Comparison of ENCODE assay signal across 27 cellular contexts in genomic region chr6:119186490-119186889, GRCh38.
"Had no signal": no experiment of that assay in that cellular context is flagged by ENCODE, and none has a peak within 500 bp of the region (broad histone marks: within the 10 kb centered on the region; RNA-seq: fewer than 3 reads in every experiment).

No MANE protein-coding gene starts in this region.

- H3K9ac ChIP-seq: parathyroid adenoma had no signal

- H3K4me1 ChIP-seq: gastrocnemius medialis, parathyroid adenoma, stomach had no signal

- H2AFZ ChIP-seq: parathyroid adenoma had no signal

- H3K27me3 ChIP-seq: gastrocnemius medialis, neutrophil, stomach, thyroid gland had no signal

- DNase-seq: cortex of kidney; effector memory CD8-positive, alpha-beta T cell; foreskin fibroblast; gastrocnemius medialis; head of caudate nucleus; immature natural killer cell; mucosa of descending colon; naive B cell; stimulated activated CD4-positive, alpha-beta T cell treated with anti-CD3 and anti-CD28 coated beads, Interleukin-2, amount 100 ng/mL, for 24 hours; stimulated activated CD4-positive, alpha-beta T cell treated with anti-CD3 and anti-CD28 coated beads, Interleukin-4, amount 100 ng/mL, for 24 hours; stimulated activated naive CD4-positive, alpha-beta T cell treated with Interleukin-2 at 50 U/mL for 16 hours; stomach; thyroid gland had no signal

- H3K79me2 ChIP-seq: parathyroid adenoma had no signal

- H3K27ac Mint-ChIP-seq: effector memory CD8-positive, alpha-beta T cell; memory B cell; mesothelial cell of epicardium; natural killer cell treated with Interleukin-12 subunit alpha and Interleukin-12 subunit beta and Interleukin-15 and Interleukin-18, amount 100 ng/mL, for 72 hours; progenitor cell of endocrine pancreas; stimulated activated effector memory CD8-positive, alpha-beta T cell treated with anti-CD3 and anti-CD28 coated beads, Interleukin-12 subunit alpha, Interleukin-12 subunit beta, amount 100 ng/mL, for 72 hours; type B pancreatic cell had no signal

- ATAC-seq: effector memory CD8-positive, alpha-beta T cell; esophagus mucosa; gastrocnemius medialis; mucosa of descending colon; natural killer cell treated with Interleukin-12 subunit alpha and Interleukin-12 subunit beta and Interleukin-15 and Interleukin-18, amount 100 ng/mL, for 72 hours; sciatic nerve; stimulated activated effector memory CD8-positive, alpha-beta T cell treated with anti-CD3 and anti-CD28 coated beads, Interleukin-12 subunit alpha, Interleukin-12 subunit beta, amount 100 ng/mL, for 72 hours had no signal

- H3K9me3 ChIP-seq: gastrocnemius medialis, mucosa of descending colon, neutrophil, stomach, thyroid gland had no signal

- H3K4me1 Mint-ChIP-seq: memory B cell; naive B cell; stimulated activated effector memory CD8-positive, alpha-beta T cell treated with anti-CD3 and anti-CD28 coated beads, Interleukin-12 subunit alpha, Interleukin-12 subunit beta, amount 100 ng/mL, for 72 hours had no signal

- H3K9me3 Mint-ChIP-seq: effector memory CD8-positive, alpha-beta T cell; immature natural killer cell; memory B cell; mesothelial cell of epicardium; naive B cell; natural killer cell treated with Interleukin-12 subunit alpha and Interleukin-12 subunit beta and Interleukin-15 and Interleukin-18, amount 100 ng/mL, for 72 hours; neural crest cell; stimulated activated effector memory CD8-positive, alpha-beta T cell treated with anti-CD3 and anti-CD28 coated beads, Interleukin-12 subunit alpha, Interleukin-12 subunit beta, amount 100 ng/mL, for 72 hours; type B pancreatic cell had no signal

- H3K4me3 ChIP-seq: gastrocnemius medialis, lung, mucosa of descending colon, smooth muscle cell, stomach, thyroid gland had no signal

- H3K4me2 ChIP-seq: smooth muscle cell had no signal

- H3K4me3 Mint-ChIP-seq: effector memory CD8-positive, alpha-beta T cell; immature natural killer cell; memory B cell; mesothelial cell of epicardium; naive B cell; natural killer cell treated with Interleukin-12 subunit alpha and Interleukin-12 subunit beta and Interleukin-15 and Interleukin-18, amount 100 ng/mL, for 72 hours; neural crest cell; stimulated activated effector memory CD8-positive, alpha-beta T cell treated with anti-CD3 and anti-CD28 coated beads, Interleukin-12 subunit alpha, Interleukin-12 subunit beta, amount 100 ng/mL, for 72 hours; type B pancreatic cell had no signal

- H3K27ac ChIP-seq: epithelial cell of prostate, gastrocnemius medialis, neutrophil, parathyroid adenoma, stomach, thyroid gland had no signal

- H3K36me3 ChIP-seq: gastrocnemius medialis had no signal

- H3K27me3 Mint-ChIP-seq: effector memory CD8-positive, alpha-beta T cell; memory B cell; naive B cell; natural killer cell treated with Interleukin-12 subunit alpha and Interleukin-12 subunit beta and Interleukin-15 and Interleukin-18, amount 100 ng/mL, for 72 hours; progenitor cell of endocrine pancreas; type B pancreatic cell had no signal
